ENCODE assay signal across 8 cellular contexts in genomic region chr7:32893225-32893560, GRCh38. TPM values are rescaled to one million over a fixed set of nuclear protein-coding genes. Genes with fewer than 3 reads are reported as not detected.
DNase-seq lines count a peak whose midpoint lies in the region; ATAC-seq, FAIRE-seq and TF ChIP-seq lines count a peak whose summit lies in the region.

No MANE protein-coding gene starts in this region.

- POLR2A ChIA-PET in CD4-positive, alpha-beta T cell (lab: Charles Lee), result interaction anchor here (0.8 to 6.3 kb wide), 13 partner anchors 9 to 403 kb away, joined by 3 to 113 read pairs (median 14); partner anchors contain the start of genes AVL9, LSM5, NT5C3A and RP9

- TF ChIP-seq CTCF in CD4-positive, alpha-beta T cell (IDR thresholded peaks at IDR 0.05), result no peak
- no peak for TF ChIP-seq CTCF in OCI-LY3 (IDR thresholded peaks at IDR 0.05; ENCODE audit: low read depth, low read length)
- TF ChIP-seq CTCF in colonic mucosa (IDR thresholded peaks at IDR 0.05), result no peak
- TF ChIP-seq CTCF in pancreas (IDR thresholded peaks at IDR 0.05), result no peak
- TF ChIP-seq CTCF in GM20000 (IDR thresholded peaks at IDR 0.05; ENCODE audit: extremely low read depth, missing control alignments), result no peak

- peaks cover 16% of the 10 kb centered on the region for H3K4me1 ChIP-seq in OCI-LY3 (ENCODE audit: low read length)
- peaks cover 6% of the 10 kb centered on the region for H3K4me1 ChIP-seq in colonic mucosa
- peaks cover 0 to 21% (median 13%) of the 10 kb centered on the region in 3 donors for H3K4me1 ChIP-seq in pancreas

- CTCF ChIA-PET in CD4-positive, alpha-beta T cell (lab: Charles Lee), result interaction anchor here (1.0 to 2.4 kb wide), 5 partner anchors 12 to 215 kb away, joined by 3 to 8 read pairs (median 4); no protein-coding TSS in a partner anchor

- 76 to 79% methylated on average over 4 of the region's 4 CpGs for WGBS in pancreas, 2 donors

- H3K4me3 ChIP-seq in OCI-LY3 (ENCODE audit: low read length), result peak overlapping the region; percentile 99
- no peak overlapping the region for H3K4me3 ChIP-seq in colonic mucosa
- H3K4me3 ChIP-seq in pancreas, result peak overlapping the region in 1 of 4 donors; percentile 79

- H3K27me3 ChIP-seq in CD4-positive, alpha-beta T cell (ENCODE audit: control insufficient read depth, insufficient read depth, low read length), result no peaks in the 10 kb centered on the region
- no peaks in the 10 kb centered on the region for H3K27me3 ChIP-seq in OCI-LY3 (ENCODE audit: low read depth, low read length)
- no peaks in the 10 kb centered on the region for H3K27me3 ChIP-seq in colonic mucosa
- H3K27me3 ChIP-seq in pancreas, result no peaks in the 10 kb centered on the region

- no peak for FAIRE-seq in pancreas (lab: Jason Lieb, UNC)

- intact Hi-C loops in CD4-positive, alpha-beta T cell (cut with DNase I, micrococcal nuclease), result loop anchor here (5.0 kb wide), 5 partner anchors 149 to 401 kb away; partner anchors contain the start of genes LSM5 (in 2 of the 2), BBS9 (in 1 of the 2), NT5C3A (in 1 of the 2) and RP9 (in 1 of the 2)
- intact Hi-C loops in colonic mucosa (cut with DNase I) (no loop called here), pancreas (cut with DNase I) (no loop called here)

- no peaks in the 10 kb centered on the region for H3K9me3 ChIP-seq in CD4-positive, alpha-beta T cell (ENCODE audit: control insufficient read depth, low read length)
- no peaks in the 10 kb centered on the region for H3K9me3 ChIP-seq in OCI-LY3 (ENCODE audit: insufficient read depth, low read length)
- no peaks in the 10 kb centered on the region for H3K9me3 ChIP-seq in colonic mucosa
- H3K9me3 ChIP-seq in pancreas, result no peaks in the 10 kb centered on the region

- ATAC-seq in CD4-positive, alpha-beta T cell (ENCODE audit: poor library complexity), result no peak
- ATAC-seq in pancreas (no peak), GM21526 (IDR thresholded peaks at IDR 0.05; ENCODE audit: low FRiP score, unreplicated experiment) (no peak)

- H4K20me1 ChIP-seq in OCI-LY3 (ENCODE audit: insufficient read depth, low read length), result peaks cover 20% of the 10 kb centered on the region

- H3K36me3 ChIP-seq in OCI-LY3 (replicated peaks; ENCODE audit: low read depth, low read length) (no peaks in the 10 kb centered on the region), colonic mucosa (no peaks in the 10 kb centered on the region), pancreas (no peaks in the 10 kb centered on the region)

- H3K4me2 ChIP-seq in OCI-LY3 (ENCODE audit: low read length), result peak overlapping the region; percentile 91

- peaks cover 29% of the 10 kb centered on the region for H3K79me2 ChIP-seq in OCI-LY3 (ENCODE audit: low read length)

- peaks cover 28% of the 10 kb centered on the region for H3K36me3 Mint-ChIP-seq in CD4-positive, alpha-beta T cell (ENCODE audit: low read depth)

- no peaks in the 10 kb centered on the region for H3K9me3 Mint-ChIP-seq in CD4-positive, alpha-beta T cell

- peak overlapping the region; percentile 100 for H3K9ac ChIP-seq in OCI-LY3 (ENCODE audit: low read length)
- peak overlapping the region in 1 of 2 donors; percentile 85 for H3K9ac ChIP-seq in colonic mucosa (ENCODE audit: low read depth in 2 of 2, low read length in 2 of 2)

- no peaks in the 10 kb centered on the region for H3K27me3 Mint-ChIP-seq in CD4-positive, alpha-beta T cell

- H3K4me3 Mint-ChIP-seq in CD4-positive, alpha-beta T cell, result peak overlapping the region; percentile 91

- peak overlapping the region; percentile 99 for H3K27ac ChIP-seq in CD4-positive, alpha-beta T cell (ENCODE audit: low read depth, low read length)
- H3K27ac ChIP-seq in OCI-LY3 (ENCODE audit: low read length), result peak overlapping the region; percentile 92
- peak overlapping the region; percentile 99 for H3K27ac ChIP-seq in colonic mucosa
- H3K27ac ChIP-seq in pancreas, result peak overlapping the region; percentile 72 to 99 (median 93)

- peaks cover 43% of the 10 kb centered on the region for H3K4me1 Mint-ChIP-seq in CD4-positive, alpha-beta T cell (ENCODE audit: low read depth)

- peak overlapping the region; percentile 97 for H3K27ac Mint-ChIP-seq in CD4-positive, alpha-beta T cell

- DNase-seq in CD4-positive, alpha-beta T cell, result peak in 1 of 10 experiments; percentile 4
- DNase-seq in colonic mucosa, result no peak
- no peak for DNase-seq in pancreas
- DNase-seq in GM20000 (ENCODE audit: low spot score), result no peak
- no peak for DNase-seq in stimulated activated CD4-positive, alpha-beta T cell treated with anti-CD3 and anti-CD28 coated beads, Interleukin-12 subunit alpha, Interleukin-12 subunit beta, amount 100 ng/mL, for 4 hours
- DNase-seq in stimulated activated CD4-positive, alpha-beta T cell treated with anti-CD3 and anti-CD28 coated beads, Interleukin-1b, Interleukin-23, amount 100 ng/mL, for 48 hours, result no peak

- H2AFZ ChIP-seq in OCI-LY3 (ENCODE audit: low read depth, low read length), result peak overlapping the region; percentile 75; the same call in 1 of the 2 replicates

RNA-seq across cellular contexts. Expression of gene KBTBD2, which starts 1.6 kb away (rescaled TPM):
- 10 to 100 TPM; 92.3 to 93.9 TPM for total RNA-seq in CD4-positive, alpha-beta T cell
- total RNA-seq in colonic mucosa (10 to 100 TPM; 18.2 to 33.0 TPM), pancreas (10 to 100 TPM in 2 of 6 donors, 1 to 10 TPM in 4; 6.4 to 18.1 (median 7.5) TPM)
- 10 to 100 TPM in 1 of 2 donors, 1 to 10 TPM in 1; 6.3 to 13.3 TPM for polyA plus RNA-seq in pancreas

Comparison
In these comparisons a context has a peak if more than half of its experiments do, and no peak if none do; other contexts are left out.
1. intact Hi-C loops: an anchor here in CD4-positive, alpha-beta T cell (5.0 kb wide); none called in colonic mucosa and pancreas.